In genomic region chr3:61057491-61057890, GRCh38 we compare ENCODE assay signal across 25 cellular contexts.
DNase-seq lines count a peak whose midpoint lies in the region; ATAC-seq and TF ChIP-seq lines count a peak whose summit lies in the region.
"Had no signal": no experiment of that assay in that cellular context is flagged by ENCODE, and none has a peak within 500 bp of the region (broad histone marks: within the 10 kb centered on the region; RNA-seq: fewer than 3 reads in every experiment).

No MANE protein-coding gene starts in this region.

- peak; percentile 31 for DNase-seq in DMS53 (lab: John Stamatoyannopoulos, UW)
- DNase-seq in DMS53 treated with DMSO at 0.1 percent for 48 hours (lab: John Stamatoyannopoulos, UW; ENCODE audit: unreplicated experiment): no peak
- DNase-seq in kidney epithelial cell (ENCODE audit: low read depth): peak; percentile 5
- DNase-seq in HK-2 (ENCODE audit: unreplicated experiment): no peak
- no peak for DNase-seq in mucosa of descending colon
- DNase-seq: AML-193; C1 segment of cervical spinal cord; Calu3; CD8-positive, alpha-beta T cell; GDM1; GOT3; HCEC 1CT; IMR-90; MV-4-11; NCI-H1417 treated with DMSO at 0.1 percent for 48 hours; NCI-H187 treated with DMSO at 0.1 percent for 48 hours; NCI-H2227 treated with DMSO at 0.1 percent for 48 hours; NCI-H524 treated with DMSO at 0.1 percent for 48 hours; SW 1271 had no signal

- H3K79me2 ChIP-seq in parathyroid adenoma: no peaks in the 10 kb centered on the region

- peak overlapping the region; percentile 41 for H3K4me2 ChIP-seq in parathyroid adenoma (ENCODE audit: low read length)

- TF ChIP-seq EP300 in Ishikawa (IDR thresholded peaks at IDR 0.05; ENCODE audit: borderline replicate concordance): 0 out of 2 replicates have a peak, but pooled peaks have one; percentile 24

- ATAC-seq in HG02610 (IDR thresholded peaks at IDR 0.05; ENCODE audit: unreplicated experiment): no peak
- ATAC-seq in mucosa of descending colon: no peak
- ATAC-seq: CD8-positive, alpha-beta T cell had no signal

- H3K9me3 ChIP-seq in parathyroid adenoma (ENCODE audit: control insufficient read depth, low read length) (no peaks in the 10 kb centered on the region), mucosa of descending colon (no peaks in the 10 kb centered on the region)

- peak overlapping the region; percentile 13 for H2AFZ ChIP-seq in parathyroid adenoma

- peak overlapping the region; percentile 15 for H3K27ac ChIP-seq in parathyroid adenoma
- H3K27ac ChIP-seq: 22Rv1, RWPE1, SK-N-MC had no signal

- H3K4me1 ChIP-seq in parathyroid adenoma: peaks cover 7% of the 10 kb centered on the region
- no peaks in the 10 kb centered on the region for H3K4me1 ChIP-seq in mucosa of descending colon (ENCODE audit: low read depth)

- H3K36me3 ChIP-seq in kidney epithelial cell (ENCODE audit: control insufficient read depth, insufficient read depth, low read length) (no peaks in the 10 kb centered on the region), parathyroid adenoma (ENCODE audit: control insufficient read depth, insufficient read depth, low read length) (no peaks in the 10 kb centered on the region), mucosa of descending colon (ENCODE audit: low read depth) (no peaks in the 10 kb centered on the region)

- TF ChIP-seq RAD21 in Ishikawa (IDR thresholded peaks at IDR 0.05; ENCODE audit: low read depth): no peak

- intact Hi-C loops in mucosa of descending colon (cut with DNase I, micrococcal nuclease): no loop called here

- no peak for TF ChIP-seq CTCF in kidney epithelial cell (IDR thresholded peaks at IDR 0.05; ENCODE audit: insufficient read depth, low read length, poor library complexity, severe bottlenecking)
- TF ChIP-seq CTCF in parathyroid adenoma (IDR thresholded peaks at IDR 0.05): no peak
- TF ChIP-seq CTCF in mucosa of descending colon (IDR thresholded peaks at IDR 0.05): no peak

- H3K27me3 ChIP-seq in kidney epithelial cell (ENCODE audit: control insufficient read depth, insufficient read depth, low read length): no peaks in the 10 kb centered on the region
- H3K27me3 ChIP-seq in parathyroid adenoma (ENCODE audit: control insufficient read depth, insufficient read depth, low read length): no peaks in the 10 kb centered on the region

- no peak overlapping the region for H3K4me3 ChIP-seq in kidney epithelial cell (ENCODE audit: low read depth, low read length)
- H3K4me3 ChIP-seq in parathyroid adenoma (ENCODE audit: low read depth, low read length): no peak overlapping the region
- no peak overlapping the region for H3K4me3 ChIP-seq in mucosa of descending colon
- H3K4me3 ChIP-seq: SK-N-MC had no signal

- no peak overlapping the region for H3K9ac ChIP-seq in parathyroid adenoma

TF ChIP-seq in Ishikawa, 13 proteins besides CTCF, POLR2A, EP300 and RAD21:
- TF ChIP-seq MAX (IDR thresholded peaks at IDR 0.05) (no peak), EGR1 (IDR thresholded peaks at IDR 0.05) (no peak), FOXM1 (IDR thresholded peaks at IDR 0.05; ENCODE audit: borderline replicate concordance, low read depth) (no peak), YY1 (IDR thresholded peaks at IDR 0.05; ENCODE audit: low read depth) (no peak), NFIC (IDR thresholded peaks at IDR 0.05) (no peak), TCF12 (IDR thresholded peaks at IDR 0.05; ENCODE audit: low read depth) (no peak), CREB1 (IDR thresholded peaks at IDR 0.05; ENCODE audit: low read depth) (no peak)
- TF ChIP-seq, protein P1, sequence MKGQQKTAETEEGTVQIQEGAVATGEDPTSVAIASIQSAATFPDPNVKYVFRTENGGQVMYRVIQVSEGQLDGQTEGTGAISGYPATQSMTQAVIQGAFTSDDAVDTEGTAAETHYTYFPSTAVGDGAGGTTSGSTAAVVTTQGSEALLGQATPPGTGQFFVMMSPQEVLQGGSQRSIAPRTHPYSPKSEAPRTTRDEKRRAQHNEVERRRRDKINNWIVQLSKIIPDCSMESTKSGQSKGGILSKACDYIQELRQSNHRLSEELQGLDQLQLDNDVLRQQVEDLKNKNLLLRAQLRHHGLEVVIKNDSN (IDR thresholded peaks at IDR 0.05): no peak
- TF ChIP-seq, protein P2, sequence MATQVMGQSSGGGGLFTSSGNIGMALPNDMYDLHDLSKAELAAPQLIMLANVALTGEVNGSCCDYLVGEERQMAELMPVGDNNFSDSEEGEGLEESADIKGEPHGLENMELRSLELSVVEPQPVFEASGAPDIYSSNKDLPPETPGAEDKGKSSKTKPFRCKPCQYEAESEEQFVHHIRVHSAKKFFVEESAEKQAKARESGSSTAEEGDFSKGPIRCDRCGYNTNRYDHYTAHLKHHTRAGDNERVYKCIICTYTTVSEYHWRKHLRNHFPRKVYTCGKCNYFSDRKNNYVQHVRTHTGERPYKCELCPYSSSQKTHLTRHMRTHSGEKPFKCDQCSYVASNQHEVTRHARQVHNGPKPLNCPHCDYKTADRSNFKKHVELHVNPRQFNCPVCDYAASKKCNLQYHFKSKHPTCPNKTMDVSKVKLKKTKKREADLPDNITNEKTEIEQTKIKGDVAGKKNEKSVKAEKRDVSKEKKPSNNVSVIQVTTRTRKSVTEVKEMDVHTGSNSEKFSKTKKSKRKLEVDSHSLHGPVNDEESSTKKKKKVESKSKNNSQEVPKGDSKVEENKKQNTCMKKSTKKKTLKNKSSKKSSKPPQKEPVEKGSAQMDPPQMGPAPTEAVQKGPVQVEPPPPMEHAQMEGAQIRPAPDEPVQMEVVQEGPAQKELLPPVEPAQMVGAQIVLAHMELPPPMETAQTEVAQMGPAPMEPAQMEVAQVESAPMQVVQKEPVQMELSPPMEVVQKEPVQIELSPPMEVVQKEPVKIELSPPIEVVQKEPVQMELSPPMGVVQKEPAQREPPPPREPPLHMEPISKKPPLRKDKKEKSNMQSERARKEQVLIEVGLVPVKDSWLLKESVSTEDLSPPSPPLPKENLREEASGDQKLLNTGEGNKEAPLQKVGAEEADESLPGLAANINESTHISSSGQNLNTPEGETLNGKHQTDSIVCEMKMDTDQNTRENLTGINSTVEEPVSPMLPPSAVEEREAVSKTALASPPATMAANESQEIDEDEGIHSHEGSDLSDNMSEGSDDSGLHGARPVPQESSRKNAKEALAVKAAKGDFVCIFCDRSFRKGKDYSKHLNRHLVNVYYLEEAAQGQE (IDR thresholded peaks at IDR 0.05; ENCODE audit: low read depth): no peak

Comparison
In these comparisons a context has a peak if more than half of its experiments do, and no peak if none do; other contexts are left out.
1. DNase-seq: peak in DMS53 (single experiment) and kidney epithelial cell (single experiment); none in DMS53 treated with DMSO at 0.1 percent for 48 hours (single experiment), HK-2 (single experiment) and mucosa of descending colon (0 of 3).